8 cellular contexts compared by ENCODE assay signal in genomic region chr5:150560401-150561191, GRCh38. TPM values are rescaled to one million over a fixed set of nuclear protein-coding genes. Genes with fewer than 3 reads are reported as not detected.
DNase-seq lines count a peak whose midpoint lies in the region; ATAC-seq and TF ChIP-seq lines count a peak whose summit lies in the region.

No MANE protein-coding gene starts in this region.

- ATAC-seq in GM18868 (IDR thresholded peaks at IDR 0.05; ENCODE audit: unreplicated experiment) (peak; percentile 73), HG03196 (IDR thresholded peaks at IDR 0.05; ENCODE audit: unreplicated experiment) (peak; percentile 63), right lobe of liver (peak; percentile 69 to 86 (median 80))

- intact Hi-C loops in right lobe of liver (cut with DNase I): loop anchor here (5.0 kb wide), 2 partner anchors 92 to 97 kb away; no protein-coding TSS in a partner anchor

- WGBS in right lobe of liver (ENCODE audit: insufficient coverage, low coverage, low lambda C conversion rate, missing lambda C conversion rate): 10% methylated on average over 11 of the region's 11 CpGs

- peaks cover 0 to 8% (median 0%) of the 10 kb centered on the region in 4 donors for H3K4me1 ChIP-seq in right lobe of liver

- H3K27me3 ChIP-seq in right lobe of liver: no peaks in the 10 kb centered on the region

- no peak overlapping the region for H3K27ac ChIP-seq in right lobe of liver

- peaks cover 0 to 13% (median 7%) of the 10 kb centered on the region in 4 donors for H3K36me3 ChIP-seq in right lobe of liver

- TF ChIP-seq POLR2A in right lobe of liver (IDR thresholded peaks at IDR 0.05): no peak

- H3K9me3 ChIP-seq in right lobe of liver: no peaks in the 10 kb centered on the region

- TF ChIP-seq CTCF in right lobe of liver (IDR thresholded peaks at IDR 0.05): peak; percentile 92 to 96 (median 96)

- DNase-seq in Ammon's horn (ENCODE audit: low spot score) (peak; percentile 91), NCI-H460 (ENCODE audit: extremely low read depth, low read depth) (peak; percentile 89), dedifferentiated amniotic fluid mesenchymal stem cell (ENCODE audit: extremely low spot score) (peak; percentile 91), right lobe of liver (peak in 1 of 3 donors; percentile 87)
- DNase-seq in activated CD4-positive, alpha-beta T cell treated with anti-CD3 and anti-CD28 coated beads for 48 hours: peak; percentile 91
- DNase-seq in stimulated activated CD8-positive, alpha-beta memory T cell treated with anti-CD3 and anti-CD28 coated beads, Interleukin-12 subunit alpha, Interleukin-12 subunit beta, amount 100 ng/mL, for 24 hours (ENCODE audit: extremely low read depth): peak; percentile 51

- H3K4me3 ChIP-seq in right lobe of liver: no peak overlapping the region

RNA-seq across cellular contexts. Expression of gene NDST1, which starts 52.7 kb away (rescaled TPM):
- total RNA-seq in NCI-H460 (2014; rRNA removed; shearing (Covaris generic)): 19.5 and 20.8 TPM in 2 replicates
- polyA plus RNA-seq in NCI-H460 (2014; cell fraction: nucleus; rRNA removed): 13.7 and 39.2 TPM in 2 replicates
- total RNA-seq in right lobe of liver: 10 to 100 TPM; 38.1 to 97.5 (median 76.0) TPM
